In genomic region chr18:26405190-26405781, GRCh38 we compare ENCODE assay signal across 1 cellular context.
TF ChIP-seq lines count a peak whose summit lies in the region.

No MANE protein-coding gene starts in this region.

TF ChIP-seq in SK-N-SH treated with all-trans-retinoic acid at 6 μM for 48 hours, 23 proteins besides CTCF, POLR2A, EP300 and RAD21 (continued from another document):
- TF ChIP-seq TSHZ2 (CRISPR knock-in tag; IDR thresholded peaks at IDR 0.05) (no peak), ZNF8 (CRISPR knock-in tag; IDR thresholded peaks at IDR 0.05) (no peak), ZNF70 (CRISPR knock-in tag; IDR thresholded peaks at IDR 0.05) (no peak)
TF ChIP-seq in SK-N-SH treated with all-trans-retinoic acid at 6 μM for 48 hours: peak in this region for 0.
